Comparison of ENCODE assay signal across 22 cellular contexts in genomic region chr19:8491574-8491973, GRCh38. TPM values are rescaled to one million over a fixed set of nuclear protein-coding genes. Genes with fewer than 3 reads are reported as not detected.
DNase-seq lines count a peak whose midpoint lies in the region; ATAC-seq and TF ChIP-seq lines count a peak whose summit lies in the region.
"Had no signal": no experiment of that assay in that cellular context is flagged by ENCODE, and none has a peak within 500 bp of the region (broad histone marks: within the 10 kb centered on the region; RNA-seq: fewer than 3 reads in every experiment).

No MANE protein-coding gene starts in this region.

- TF ChIP-seq CTCF in NB4 (IDR thresholded peaks at IDR 0.05; ENCODE audit: low read depth, low read length): peak; percentile 13
- peak; percentile 12 for TF ChIP-seq CTCF in fibroblast of mammary gland (conservative IDR thresholded peaks at IDR 0.05; ENCODE audit: control insufficient read depth, insufficient read depth, low read depth, low read length)

- intact Hi-C loops in Right ventricle myocardium superior (cut with DNase I) (no loop called here), left cardiac atrium (cut with DNase I) (no loop called here)

- H3K27me3 Mint-ChIP-seq in stimulated activated naive CD8-positive, alpha-beta T cell treated with anti-CD3 and anti-CD28 coated beads, Interleukin-15, amount 100 ng/mL, for 72 hours: no peaks in the 10 kb centered on the region
- H3K27me3 Mint-ChIP-seq: memory B cell; stimulated activated memory B cell treated with anti-CD40 and anti-IgM and Interleukin-4, amounts not matched to agents 10 μg/mL and 1 μg/mL and 100 μg/mL, for 72 hours had no signal

- H3K4me3 ChIP-seq in NB4 (ENCODE audit: low read depth, low read length) (no peak overlapping the region), fibroblast of mammary gland (ENCODE audit: control insufficient read depth, low read depth, low read length) (no peak overlapping the region)
- H3K4me3 ChIP-seq: hepatocyte had no signal

- no peak for TF ChIP-seq POLR2A in NB4 (IDR thresholded peaks at IDR 0.05; ENCODE audit: extremely low read depth, insufficient read length)

- H3K4me1 Mint-ChIP-seq in stimulated activated naive CD8-positive, alpha-beta T cell treated with anti-CD3 and anti-CD28 coated beads, Interleukin-15, amount 100 ng/mL, for 72 hours: peaks cover 56% of the 10 kb centered on the region

- no peak overlapping the region for H3K27ac Mint-ChIP-seq in stimulated activated naive CD8-positive, alpha-beta T cell treated with anti-CD3 and anti-CD28 coated beads, Interleukin-15, amount 100 ng/mL, for 72 hours
- H3K27ac Mint-ChIP-seq: stimulated activated memory B cell treated with anti-CD40 and anti-IgM and Interleukin-4, amounts not matched to agents 10 μg/mL and 1 μg/mL and 100 μg/mL, for 72 hours had no signal

- H3K9me3 Mint-ChIP-seq in stimulated activated naive CD8-positive, alpha-beta T cell treated with anti-CD3 and anti-CD28 coated beads, Interleukin-15, amount 100 ng/mL, for 72 hours: no peaks in the 10 kb centered on the region
- H3K9me3 Mint-ChIP-seq: activated naive CD4-positive, alpha-beta T cell treated with anti-CD3 and anti-CD28 coated beads for 36 hours; CD8-positive, alpha-beta T cell; memory B cell; natural killer cell; stimulated activated memory B cell treated with anti-CD40 and anti-IgM and Interleukin-4, amounts not matched to agents 10 μg/mL and 1 μg/mL and 100 μg/mL, for 72 hours had no signal

- no peak overlapping the region for H3K4me3 Mint-ChIP-seq in stimulated activated naive CD8-positive, alpha-beta T cell treated with anti-CD3 and anti-CD28 coated beads, Interleukin-15, amount 100 ng/mL, for 72 hours
- H3K4me3 Mint-ChIP-seq: activated naive CD4-positive, alpha-beta T cell treated with anti-CD3 and anti-CD28 coated beads for 36 hours; CD8-positive, alpha-beta T cell; memory B cell; natural killer cell; stimulated activated memory B cell treated with anti-CD40 and anti-IgM and Interleukin-4, amounts not matched to agents 10 μg/mL and 1 μg/mL and 100 μg/mL, for 72 hours had no signal

- peak; percentile 8 for DNase-seq in Right ventricle myocardium superior
- DNase-seq in left cardiac atrium: no peak
- DNase-seq in NB4 (ENCODE audit: low read depth): peak; percentile 63
- DNase-seq in fibroblast of mammary gland (ENCODE audit: low read depth): no peak
- DNase-seq in NCI-H1930 (lab: John Stamatoyannopoulos, UW): no peak
- no peak for DNase-seq in NCI-H1436 (lab: John Stamatoyannopoulos, UW)
- no peak for DNase-seq in NCI-H774 (lab: John Stamatoyannopoulos, UW)
- DNase-seq in stimulated activated naive CD8-positive, alpha-beta T cell treated with anti-CD3 and anti-CD28 coated beads, Interleukin-15, amount 100 ng/mL, for 72 hours: no peak
- DNase-seq: activated CD4-positive, alpha-beta T cell treated with anti-CD3 and anti-CD28 coated beads, Interleukin-2, amount 50 U/mL, for 48 hours; activated naive CD4-positive, alpha-beta T cell treated with anti-CD3 and anti-CD28 coated beads for 36 hours; activated T-cell treated with anti-CD3 and anti-CD28 coated beads for 4 hours; islet precursor cell; natural killer cell; NCI-H187 treated with DMSO at 0.1 percent for 48 hours; NCI-H446; RPMI8226 had no signal

- no peak for ATAC-seq in Right ventricle myocardium superior (ENCODE audit: poor library complexity)
- ATAC-seq in left cardiac atrium: no peak
- ATAC-seq in stimulated activated naive CD8-positive, alpha-beta T cell treated with anti-CD3 and anti-CD28 coated beads, Interleukin-15, amount 100 ng/mL, for 72 hours: no peak
- ATAC-seq: CD8-positive, alpha-beta T cell; natural killer cell; stimulated activated memory B cell treated with anti-CD40 and anti-IgM and Interleukin-4, amounts not matched to agents 10 μg/mL and 1 μg/mL and 100 μg/mL, for 72 hours had no signal

RNA-seq across cellular contexts. Expression of gene PRAM1, which starts 10.9 kb away (rescaled TPM):
- 0.70 TPM for total RNA-seq in Right ventricle myocardium superior
- 1 to 10 TPM; 1.0 to 1.4 TPM for total RNA-seq in left cardiac atrium
- total RNA-seq: MCF 10A, pulmonary artery endothelial cell had no signal

RNA-seq across cellular contexts. Expression of gene ZNF414, which starts 22.4 kb away (rescaled TPM):
- 16.1 TPM for total RNA-seq in Right ventricle myocardium superior
- 10 to 100 TPM; 13.6 to 16.6 TPM for total RNA-seq in left cardiac atrium

RNA-seq across cellular contexts. Expression of gene HNRNPM, which starts 46.8 kb away (rescaled TPM):
- total RNA-seq in Right ventricle myocardium superior (113 TPM), left cardiac atrium (100 to 1,000 TPM; 102 to 126 TPM)

Comparison
In these comparisons a context has a peak if more than half of its experiments do, and no peak if none do; other contexts are left out.
1. DNase-seq: peak in Right ventricle myocardium superior (single experiment) and NB4 (single experiment); none in left cardiac atrium (single experiment), fibroblast of mammary gland (single experiment), NCI-H1930 (0 of 2), NCI-H1436 (single experiment), NCI-H774 (single experiment) and stimulated activated naive CD8-positive, alpha-beta T cell treated with anti-CD3 and anti-CD28 coated beads, Interleukin-15, amount 100 ng/mL, for 72 hours (0 of 2).